ENCODE assay signal across 15 cellular contexts in the genomic region with DNA sequence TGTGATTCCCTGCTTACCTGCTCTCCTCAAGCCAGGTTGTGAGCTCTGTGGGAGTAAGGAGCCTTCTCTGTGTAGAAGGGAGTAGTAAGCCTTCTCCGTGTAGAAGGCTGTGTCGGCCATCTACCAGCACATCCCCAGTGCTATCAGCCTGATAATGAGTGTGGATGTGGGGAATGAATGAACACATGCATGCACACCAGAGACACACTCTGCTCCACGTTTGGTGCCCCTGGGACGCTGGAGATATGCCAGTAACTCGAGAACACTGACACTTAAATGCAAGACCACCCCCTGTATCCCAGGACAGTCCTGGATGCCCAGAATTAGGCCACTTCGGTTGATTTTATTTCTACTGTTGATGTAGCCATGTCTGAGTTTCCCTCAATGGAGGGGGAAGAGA. TPM values are rescaled to one million over a fixed set of nuclear protein-coding genes. Genes with fewer than 3 reads are reported as not detected.
A peak's percentile ranks its signal among the peaks of the same experiment; 100 is the strongest.
DNase-seq lines count a peak whose midpoint lies in the region; ATAC-seq, FAIRE-seq and TF ChIP-seq lines count a peak whose summit lies in the region.
"Had no signal": no experiment of that assay in that cellular context is flagged by ENCODE, and none has a peak within 500 bp of the region (broad histone marks: within the 10 kb centered on the region; RNA-seq: fewer than 3 reads in every experiment).

No MANE protein-coding gene starts in this region.

- H3K14ac ChIP-seq in H9 (ENCODE audit: insufficient read depth, low read length) (no peak overlapping the region), neuronal stem cell (ENCODE audit: low read length) (no peak overlapping the region)

- no peak overlapping the region for H4K5ac ChIP-seq in H9 (ENCODE audit: insufficient read length, low read depth, low read length)

- H3K4me3 ChIP-seq in endodermal cell (ENCODE audit: low read length) (no peak overlapping the region), neuronal stem cell (ENCODE audit: low read length in 2 of 2) (no peak overlapping the region)
- H3K4me3 ChIP-seq: BLaER1 treated with 17β-estradiol and CSF1 and Interleukin-3, amounts not matched to agents 10 nM and 100 nM; GM23338; HAP-1 had no signal

- H3K4me3 Mint-ChIP-seq in H9 (no peak overlapping the region), endodermal cell (no peak overlapping the region)
- H3K4me3 Mint-ChIP-seq: CD4-positive, CD25-positive, alpha-beta regulatory T cell; GM23338 had no signal

- H2BK20ac ChIP-seq in H9 (ENCODE audit: low read depth, low read length, poor library complexity, severe bottlenecking), result no peak overlapping the region

- H3K4me1 Mint-ChIP-seq in H9 (peaks cover 27 to 32% of the 10 kb centered on the region in 2 experiments), endodermal cell (peaks cover 4% of the 10 kb centered on the region)
- H3K4me1 Mint-ChIP-seq: CD4-positive, CD25-positive, alpha-beta regulatory T cell had no signal

- no peaks in the 10 kb centered on the region for H3K79me2 ChIP-seq in H9 (ENCODE audit: insufficient read depth, low read length)

- H3K23me2 ChIP-seq in H9 (ENCODE audit: insufficient read length, low read depth, low read length, poor library complexity, severe bottlenecking), result no peaks in the 10 kb centered on the region

- FAIRE-seq in urothelium cell line (lab: Jason Lieb, UNC), result peak; percentile 9

- H2AFZ ChIP-seq in H9 (ENCODE audit: low read length), result no peak overlapping the region
- H2AFZ ChIP-seq in neuronal stem cell (ENCODE audit: low read length), result no peak overlapping the region
- H2AFZ ChIP-seq: GM23338 had no signal

- H4K20me1 ChIP-seq in H9 (ENCODE audit: control insufficient read depth, insufficient read depth, insufficient read length), result no peaks in the 10 kb centered on the region
- H4K20me1 ChIP-seq: BLaER1 treated with 17β-estradiol and CSF1 and Interleukin-3, amounts not matched to agents 10 nM and 100 nM had no signal

- TF ChIP-seq CTCF in H9 (conservative IDR thresholded peaks at IDR 0.05) (no peak), endodermal cell (conservative IDR thresholded peaks at IDR 0.05) (no peak)

- no peak overlapping the region for H3T11ph ChIP-seq in H9 (ENCODE audit: low read length)

- H3K4ac ChIP-seq in H9 (ENCODE audit: low read depth, low read length) (no peak overlapping the region), neuronal stem cell (ENCODE audit: low read length) (no peak overlapping the region)

- H2BK12ac ChIP-seq in H9 (ENCODE audit: insufficient read length, low read depth, low read length) (no peak overlapping the region), neuronal stem cell (ENCODE audit: low read length) (no peak overlapping the region)

- no peak overlapping the region for H3K9ac ChIP-seq in H9 (ENCODE audit: extremely low read depth, insufficient read length, low read length)
- no peak overlapping the region for H3K9ac ChIP-seq in endodermal cell (ENCODE audit: extremely low read depth, low read length, poor library complexity, severe bottlenecking)
- no peak overlapping the region for H3K9ac ChIP-seq in neuronal stem cell (ENCODE audit: low read depth, low read length, poor library complexity)
- H3K9ac ChIP-seq: BLaER1 treated with 17β-estradiol and CSF1 and Interleukin-3, amounts not matched to agents 10 nM and 100 nM had no signal

- no peak overlapping the region for H2BK120ac ChIP-seq in H9 (ENCODE audit: low read depth, low read length, poor library complexity, severe bottlenecking)
- H2BK120ac ChIP-seq in neuronal stem cell (ENCODE audit: low read depth, low read length), result no peak overlapping the region

- H3K4me1 ChIP-seq in H9 (ENCODE audit: insufficient read depth, low read length) (peaks cover 14% of the 10 kb centered on the region; the same call in 1 of the 2 replicates), endodermal cell (ENCODE audit: control insufficient read depth, insufficient read depth, low read length) (no peaks in the 10 kb centered on the region), neuronal stem cell (ENCODE audit: control insufficient read depth in 2 of 2, insufficient read depth in 1 of 2, low read depth in 1 of 2, low read length in 2 of 2) (no peaks in the 10 kb centered on the region)
- H3K4me1 ChIP-seq: HAP-1 had no signal

- H3K36me3 Mint-ChIP-seq in H9 (ENCODE audit: insufficient read depth in 1 of 3, low read depth in 3 of 3) (no peaks in the 10 kb centered on the region), endodermal cell (ENCODE audit: low read depth) (no peaks in the 10 kb centered on the region)
- H3K36me3 Mint-ChIP-seq: CD4-positive, CD25-positive, alpha-beta regulatory T cell had no signal

- no peaks in the 10 kb centered on the region; a peak in 1 of 5 replicates for H3K9me3 Mint-ChIP-seq in H9
- no peaks in the 10 kb centered on the region for H3K9me3 Mint-ChIP-seq in endodermal cell
- H3K9me3 Mint-ChIP-seq: CD4-positive, CD25-positive, alpha-beta regulatory T cell; GM23338 had no signal

- no peaks in the 10 kb centered on the region for H3K36me3 ChIP-seq in endodermal cell (ENCODE audit: control insufficient read depth, insufficient read depth, low read length)
- no peaks in the 10 kb centered on the region for H3K36me3 ChIP-seq in neuronal stem cell (replicated peaks in 1 of 2; ENCODE audit: control insufficient read depth in 2 of 2, insufficient read depth in 2 of 2, low read length in 2 of 2)
- H3K36me3 ChIP-seq: BLaER1 treated with 17β-estradiol and CSF1 and Interleukin-3, amounts not matched to agents 10 nM and 100 nM; HAP-1 had no signal

- no peak overlapping the region for H2BK5ac ChIP-seq in H9 (ENCODE audit: insufficient read length, low read length)
- no peak overlapping the region for H2BK5ac ChIP-seq in neuronal stem cell (ENCODE audit: low read length)

- H3K27ac Mint-ChIP-seq in H9, result peak overlapping the region in 1 of 3 experiments; percentile 27; a peak in 1 of 7 replicates
- H3K27ac Mint-ChIP-seq in endodermal cell, result no peak overlapping the region
- H3K27ac Mint-ChIP-seq: CD4-positive, CD25-positive, alpha-beta regulatory T cell; GM23338 had no signal

- H3K79me1 ChIP-seq in H9 (ENCODE audit: insufficient read depth, low read depth, low read length, poor library complexity, severe bottlenecking) (no peaks in the 10 kb centered on the region), neuronal stem cell (ENCODE audit: low read depth, low read length) (no peaks in the 10 kb centered on the region)

- H3K23ac ChIP-seq in H9 (ENCODE audit: insufficient read length, low read depth, low read length), result no peak overlapping the region
- H3K23ac ChIP-seq in neuronal stem cell (ENCODE audit: low read depth, low read length, poor library complexity), result peak overlapping the region; percentile 44

- H3K9me3 ChIP-seq in H9 (ENCODE audit: control insufficient read depth, low read depth, low read length) (no peaks in the 10 kb centered on the region), endodermal cell (ENCODE audit: control insufficient read depth, low read length) (no peaks in the 10 kb centered on the region), neuronal stem cell (replicated peaks in 1 of 2; ENCODE audit: control insufficient read depth in 2 of 2, insufficient read depth in 1 of 2, low read depth in 1 of 2, low read length in 2 of 2) (no peaks in the 10 kb centered on the region)
- H3K9me3 ChIP-seq: BLaER1 treated with 17β-estradiol and CSF1 and Interleukin-3, amounts not matched to agents 10 nM and 100 nM; HAP-1 had no signal

- H4K91ac ChIP-seq in H9 (ENCODE audit: insufficient read length, low read depth, low read length), result no peak overlapping the region
- H4K91ac ChIP-seq in neuronal stem cell (ENCODE audit: low read depth, low read length, poor library complexity), result no peak overlapping the region

- H3K27ac ChIP-seq in H9 (ENCODE audit: insufficient read length, low read depth, low read length) (no peak overlapping the region), endodermal cell (ENCODE audit: low read depth, low read length) (no peak overlapping the region), neuronal stem cell (replicated peaks; ENCODE audit: low read length) (no peak overlapping the region)
- H3K27ac ChIP-seq: BLaER1 treated with 17β-estradiol and CSF1 and Interleukin-3, amounts not matched to agents 10 nM and 100 nM had no signal

- H4K8ac ChIP-seq in H9 (replicated peaks; ENCODE audit: insufficient read length, low read depth, low read length) (peak overlapping the region; percentile 9), neuronal stem cell (ENCODE audit: low read depth, low read length) (no peak overlapping the region)

- no peak overlapping the region for H3K56ac ChIP-seq in H9 (ENCODE audit: insufficient read length, low read depth, low read length)

- no peak overlapping the region for H3K18ac ChIP-seq in H9 (ENCODE audit: insufficient read length, low read depth, low read length)
- peak overlapping the region; percentile 52 for H3K18ac ChIP-seq in neuronal stem cell (ENCODE audit: low read length)

- H3K27me3 ChIP-seq in H9 (ENCODE audit: insufficient read depth, low read length) (no peaks in the 10 kb centered on the region), endodermal cell (ENCODE audit: control insufficient read depth, insufficient read depth, low read length, poor library complexity, severe bottlenecking) (no peaks in the 10 kb centered on the region), neuronal stem cell (ENCODE audit: control insufficient read depth in 3 of 3, insufficient read depth in 3 of 3, low read depth in 1 of 3, low read length in 3 of 3) (no peaks in the 10 kb centered on the region)
- H3K27me3 ChIP-seq: BLaER1 treated with 17β-estradiol and CSF1 and Interleukin-3, amounts not matched to agents 10 nM and 100 nM had no signal

- no peak for ATAC-seq in HG02870 (IDR thresholded peaks at IDR 0.05; ENCODE audit: unreplicated experiment)
- no peak for ATAC-seq in HG02885 (IDR thresholded peaks at IDR 0.05; ENCODE audit: poor library complexity, unreplicated experiment)
- ATAC-seq: GM23338 had no signal

- H2AK5ac ChIP-seq in H9 (ENCODE audit: insufficient read length, low read length), result no peak overlapping the region
- no peak overlapping the region for H2AK5ac ChIP-seq in neuronal stem cell (ENCODE audit: low read depth, low read length)

- no peak overlapping the region for H3K4me2 ChIP-seq in H9 (ENCODE audit: insufficient read depth, insufficient read length, low read length)
- H3K4me2 ChIP-seq in neuronal stem cell (ENCODE audit: insufficient read depth, low read length, poor library complexity, severe bottlenecking), result no peak overlapping the region
- H3K4me2 ChIP-seq: BLaER1 treated with 17β-estradiol and CSF1 and Interleukin-3, amounts not matched to agents 10 nM and 100 nM; GM23338 had no signal

- H3K27me3 Mint-ChIP-seq in H9 (ENCODE audit: low read depth) (peaks cover 6% of the 10 kb centered on the region), endodermal cell (ENCODE audit: insufficient read depth) (peaks cover 9% of the 10 kb centered on the region)

- DNase-seq in H9 (no peak), endodermal cell (peak; percentile 14), neuronal stem cell (ENCODE audit: low spot score) (no peak), urothelium cell line (ENCODE audit: low spot score) (no peak), T-helper 2 cell (no peak)
- DNase-seq: ACHN; CD4-positive, CD25-positive, alpha-beta regulatory T cell; DMS53; GF-D8 had no signal

- WGBS in H9 (ENCODE audit: extremely low coverage, insufficient read length, low lambda C conversion rate), result no CpG with 5 or more reads among the region's 6 CpGs
- WGBS in endodermal cell (ENCODE audit: insufficient coverage in 1 of 2, insufficient read length in 1 of 2), 2 experiments, result 93% methylated on average over 5 to 6 of the region's 6 CpGs
- no CpG with 5 or more reads among the region's 6 CpGs for WGBS in neuronal stem cell (ENCODE audit: extremely low coverage in 2 of 2, insufficient read length in 2 of 2, insufficient replicate concordance in 1 of 2), 2 donors

- no peak overlapping the region for H2BK15ac ChIP-seq in H9 (ENCODE audit: low read depth, low read length)
- H2BK15ac ChIP-seq in neuronal stem cell (ENCODE audit: low read length), result no peak overlapping the region

RNA-seq across cellular contexts. Expression of a gene that starts 21.1 kb away (rescaled TPM):
- total RNA-seq in H9 (2021), result 0.07 and 0.09 TPM in 2 replicates
- total RNA-seq in endodermal cell, result not detected
- polyA plus RNA-seq in endodermal cell (2013, experiment 1 of 2), result not detected
- not detected for polyA plus RNA-seq in endodermal cell (2013, experiment 2 of 2)
- under 0.01 TPM for polyA plus RNA-seq in neuronal stem cell (2013, experiment 1 of 2)
- polyA plus RNA-seq in neuronal stem cell (2013, experiment 2 of 2), result 0.01 TPM
- total RNA-seq: A172; CD4-positive, CD25-positive, alpha-beta regulatory T cell had no signal
- polyA plus RNA-seq: CD4-positive, CD25-positive, alpha-beta regulatory T cell had no signal
